17 cellular contexts compared by ENCODE assay signal in the genomic region with DNA sequence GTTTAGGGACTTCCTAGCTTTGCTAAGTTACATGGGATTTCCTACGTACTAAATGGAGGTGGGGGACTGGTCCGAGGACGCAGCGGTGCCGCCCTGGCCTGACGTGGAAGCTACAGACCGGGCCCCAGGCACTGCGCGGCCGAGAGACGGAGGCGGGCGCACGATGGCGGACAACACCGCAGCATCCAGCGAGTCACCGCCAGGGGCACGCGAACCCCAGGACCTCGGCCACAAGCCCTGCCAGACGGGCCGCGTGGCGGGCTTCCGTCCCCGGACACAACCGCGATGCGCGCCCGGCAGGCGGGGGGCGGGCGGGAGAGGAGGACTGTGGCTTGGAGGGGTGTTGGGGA.
"Had no signal": no experiment of that assay in that cellular context is flagged by ENCODE, and none has a peak within 500 bp of the region (broad histone marks: within the 10 kb centered on the region; RNA-seq: fewer than 3 reads in every experiment).

No MANE protein-coding gene starts in this region.

- H3K4me3 ChIP-seq: coronary artery, hepatocyte, mucosa of descending colon, spleen, uterus had no signal

- H3K27me3 ChIP-seq: hepatocyte, uterus had no signal

- H3K4me2 ChIP-seq: hepatocyte had no signal

- H3K79me2 ChIP-seq: hepatocyte had no signal

- H3K4me1 ChIP-seq: spleen, uterus had no signal

- H3K27ac ChIP-seq: coronary artery, hepatocyte, neutrophil, spleen, uterus had no signal

- H3K9me3 ChIP-seq: uterus had no signal

- H2AFZ ChIP-seq: hepatocyte had no signal

- H3K36me3 ChIP-seq: neutrophil, spleen, uterus had no signal

- DNase-seq: effector CD4-positive, alpha-beta T cell; erythroblast; foreskin melanocyte; head of caudate nucleus; left colon; spleen; stimulated activated CD4-positive, alpha-beta T cell treated with anti-CD3 and anti-CD28 coated beads, Interleukin-15, amount 100 ng/mL, for 24 hours; stimulated activated CD4-positive, alpha-beta T cell treated with anti-CD3 and anti-CD28 coated beads, Interleukin-1b, Interleukin-23, amount 100 ng/mL, for 48 hours; stimulated activated CD4-positive, alpha-beta T cell treated with anti-CD3 and anti-CD28 coated beads, Interleukin-4, amount 100 ng/mL, for 4 hours; stimulated activated naive CD4-positive, alpha-beta T cell; trophoblast cell; uterus had no signal

- ATAC-seq: left colon; mucosa of descending colon; naive thymus-derived CD8-positive, alpha-beta T cell had no signal
